26 cellular contexts compared by ENCODE assay signal in the genomic region with DNA sequence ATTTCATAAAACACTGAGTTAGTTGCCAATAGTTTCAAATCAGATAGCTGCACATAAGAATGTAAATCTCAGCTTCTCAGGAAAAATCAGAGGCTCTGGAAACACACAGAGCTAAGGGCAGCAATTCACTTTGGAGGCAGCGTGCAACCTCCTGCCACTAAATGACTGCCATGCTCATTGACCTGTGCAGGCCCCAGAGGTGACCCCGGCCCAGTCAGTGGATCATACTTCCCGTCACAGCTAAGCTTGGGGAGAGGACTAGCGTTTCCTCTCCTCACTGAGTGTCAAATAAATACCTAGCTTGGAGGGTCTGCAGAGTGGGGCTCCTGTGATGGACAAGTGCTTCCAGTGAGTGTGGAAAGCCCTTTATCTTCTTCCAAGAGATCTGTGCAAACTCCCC.
"Had no signal": no experiment of that assay in that cellular context is flagged by ENCODE, and none has a peak within 500 bp of the region (broad histone marks: within the 10 kb centered on the region; RNA-seq: fewer than 3 reads in every experiment).

No MANE protein-coding gene starts in this region.

- ATAC-seq: activated T-cell treated with anti-CD3 and anti-CD28 coated beads, Interleukin-2, amount 50 U/mL, for 4 hours; activated T-helper 17 cell treated with anti-CD3 and anti-CD28 coated beads, Interleukin-2, amount 50 U/mL, for 72 hours; gastroesophageal sphincter; WTC11 had no signal

- H3K27me3 ChIP-seq: brain microvascular endothelial cell, esophagus squamous epithelium had no signal

- H3K36me3 ChIP-seq: brain microvascular endothelial cell, esophagus squamous epithelium, gastroesophageal sphincter had no signal

- H3K4me1 ChIP-seq: esophagus squamous epithelium, gastroesophageal sphincter had no signal

- DNase-seq: activated CD4-positive, alpha-beta memory T cell treated with anti-CD3 and anti-CD28 coated beads, Interleukin-2, amount 10 ng/mL, durations not matched to agents 7 days and 5 days; activated CD4-positive, alpha-beta T cell treated with anti-CD3 and anti-CD28 coated beads for 1 hour; activated CD4-positive, alpha-beta T cell treated with anti-CD3 and anti-CD28 coated beads for 4 hours; activated CD4-positive, alpha-beta T cell treated with anti-CD3 and anti-CD28 coated beads, Interleukin-2, amount 10 ng/mL, durations not matched to agents 7 days and 5 days; activated CD4-positive, alpha-beta T cell treated with anti-CD3 and anti-CD28 coated beads, Interleukin-2, amount 50 U/mL, for 4 hours; activated CD8-positive, alpha-beta memory T cell treated with anti-CD3 and anti-CD28 coated beads, Interleukin-2, amount 50 U/mL, for 48 hours; activated effector memory CD4-positive, alpha-beta T cell treated with Interleukin-2 at 50 U/mL for 16 hours; activated gamma-delta T cell treated with Interleukin-2 at 50 U/mL for 16 hours; activated naive CD4-positive, alpha-beta T cell treated with anti-CD3 and anti-CD28 coated beads, Interleukin-2, amount 50 U/mL, for 16 hours; activated naive CD4-positive, alpha-beta T cell treated with Interleukin-2 at 50 U/mL for 16 hours; activated T-cell treated with anti-CD3 and anti-CD28 coated beads, Interleukin-2, amount 50 U/mL, for 4 hours; amniotic stem cell; anterior cingulate cortex; brain microvascular endothelial cell; caudate nucleus; cortex of kidney; dermis blood vessel endothelial cell; effector CD8-positive, alpha-beta T cell; esophagus squamous epithelium; foreskin melanocyte; T-helper 2 cell had no signal

- H3K27ac ChIP-seq: brain microvascular endothelial cell, epithelial cell of prostate, esophagus squamous epithelium, gastroesophageal sphincter, VCaP had no signal

- H3K4me3 ChIP-seq: esophagus squamous epithelium, gastroesophageal sphincter had no signal
